Comparison of ENCODE assay signal across 10 cellular contexts in the genomic region with DNA sequence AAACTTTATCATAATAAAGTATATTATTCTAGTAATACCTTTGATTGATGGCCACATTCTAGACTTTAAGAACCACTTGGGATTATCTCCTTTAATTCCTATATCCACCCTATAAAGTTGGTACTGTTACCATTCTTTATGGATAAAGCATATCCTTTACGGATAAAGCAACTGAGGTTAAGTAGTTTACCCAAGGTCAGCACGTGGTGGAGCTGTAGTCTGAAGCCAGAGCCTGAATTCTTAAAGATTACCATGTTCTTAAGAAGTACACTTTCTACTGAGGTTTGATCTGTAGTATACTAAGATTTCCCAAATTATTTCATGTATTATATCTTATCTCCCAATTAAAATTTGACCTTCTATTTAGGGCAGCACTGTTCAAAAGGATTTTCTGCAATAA. TPM values are rescaled to one million over a fixed set of nuclear protein-coding genes. Genes with fewer than 3 reads are reported as not detected.
DNase-seq lines count a peak whose midpoint lies in the region; ATAC-seq and TF ChIP-seq lines count a peak whose summit lies in the region.
"Had no signal": no experiment of that assay in that cellular context is flagged by ENCODE, and none has a peak within 500 bp of the region (broad histone marks: within the 10 kb centered on the region; RNA-seq: fewer than 3 reads in every experiment).

No MANE protein-coding gene starts in this region.

- H3K27me3 ChIP-seq in psoas muscle (ENCODE audit: insufficient read depth in 3 of 3, low read length in 2 of 3) = no peaks in the 10 kb centered on the region
- no peaks in the 10 kb centered on the region for H3K27me3 ChIP-seq in SJCRH30
- H3K27me3 ChIP-seq: neutrophil had no signal

- H3K27ac ChIP-seq in psoas muscle = no peak overlapping the region
- no peak overlapping the region for H3K27ac ChIP-seq in substantia nigra (ENCODE audit: low read depth, low read length, poor library complexity, severe bottlenecking)
- no peak overlapping the region for H3K27ac ChIP-seq in SJCRH30
- H3K27ac ChIP-seq: neutrophil had no signal

- intact Hi-C loops in psoas muscle (cut with DNase I) = loop anchor here in 1 of 2 donors (2.0 kb wide), 1 partner anchor 171 kb away; no protein-coding TSS in a partner anchor

- TF ChIP-seq CTCF in chondrocyte (IDR thresholded peaks at IDR 0.05) (peak; percentile 63), psoas muscle (IDR thresholded peaks at IDR 0.05) (peak; percentile 19)

- no peak for ATAC-seq in psoas muscle

- peaks cover 15% of the 10 kb centered on the region for H3K36me3 Mint-ChIP-seq in activated CD4-positive, alpha-beta T cell treated with anti-CD3 and anti-CD28 coated beads, Interleukin-2, amount 10 ng/mL, durations not matched to agents 7 days and 5 days (ENCODE audit: low read depth)
- peaks cover 11% of the 10 kb centered on the region for H3K36me3 Mint-ChIP-seq in chondrocyte (ENCODE audit: low read depth)

- H3K27me3 Mint-ChIP-seq in activated CD4-positive, alpha-beta T cell treated with anti-CD3 and anti-CD28 coated beads, Interleukin-2, amount 10 ng/mL, durations not matched to agents 7 days and 5 days = no peaks in the 10 kb centered on the region
- H3K27me3 Mint-ChIP-seq in chondrocyte (ENCODE audit: low read depth) = no peaks in the 10 kb centered on the region

- POLR2A ChIA-PET in activated CD4-positive, alpha-beta T cell treated with anti-CD3 and anti-CD28 coated beads, Interleukin-2, amount 10 ng/mL, durations not matched to agents 7 days and 5 days (lab: Charles Lee) = no interaction called here

- H3K4me3 Mint-ChIP-seq in activated CD4-positive, alpha-beta T cell treated with anti-CD3 and anti-CD28 coated beads, Interleukin-2, amount 10 ng/mL, durations not matched to agents 7 days and 5 days = no peak overlapping the region
- no peak overlapping the region for H3K4me3 Mint-ChIP-seq in chondrocyte (ENCODE audit: unreplicated experiment)

- H3K9me3 ChIP-seq in psoas muscle (no peaks in the 10 kb centered on the region), SJCRH30 (replicated peaks) (no peaks in the 10 kb centered on the region)
- H3K9me3 ChIP-seq: neutrophil had no signal

- H3K9me3 Mint-ChIP-seq in activated CD4-positive, alpha-beta T cell treated with anti-CD3 and anti-CD28 coated beads, Interleukin-2, amount 10 ng/mL, durations not matched to agents 7 days and 5 days = no peaks in the 10 kb centered on the region
- peaks cover under 1% of the 10 kb centered on the region for H3K9me3 Mint-ChIP-seq in chondrocyte (ENCODE audit: low read depth)

- peak overlapping the region; percentile 54 for H3K27ac Mint-ChIP-seq in activated CD4-positive, alpha-beta T cell treated with anti-CD3 and anti-CD28 coated beads, Interleukin-2, amount 10 ng/mL, durations not matched to agents 7 days and 5 days
- H3K27ac Mint-ChIP-seq in chondrocyte (ENCODE audit: unreplicated experiment) = no peak overlapping the region

- H3K4me1 Mint-ChIP-seq in activated CD4-positive, alpha-beta T cell treated with anti-CD3 and anti-CD28 coated beads, Interleukin-2, amount 10 ng/mL, durations not matched to agents 7 days and 5 days = peaks cover 41% of the 10 kb centered on the region
- peaks cover 49% of the 10 kb centered on the region for H3K4me1 Mint-ChIP-seq in chondrocyte (ENCODE audit: low read depth)

- H3K4me1 ChIP-seq in psoas muscle = peaks cover 13% of the 10 kb centered on the region
- H3K4me1 ChIP-seq in SJCRH30 = peaks cover 7% of the 10 kb centered on the region

- no peak for DNase-seq in activated CD4-positive, alpha-beta T cell treated with anti-CD3 and anti-CD28 coated beads, Interleukin-2, amount 10 ng/mL, durations not matched to agents 7 days and 5 days
- no peak for DNase-seq in activated CD4-positive, alpha-beta T cell treated with anti-CD3 and anti-CD28 coated beads, Interleukin-2, amount 50 U/mL, for 1 hour
- DNase-seq in M059J (ENCODE audit: low read depth) (peak; percentile 56), chondrocyte (ENCODE audit: low spot score) (no peak), psoas muscle (no peak), substantia nigra (lab: John Stamatoyannopoulos, UW) (no peak), LoVo (ENCODE audit: low spot score) (no peak), SJCRH30 (no peak)
- DNase-seq: C1 segment of cervical spinal cord had no signal

- WGBS in psoas muscle, 3 donors = 35 to 39% (median 35%) methylated on average over 2 of the region's 2 CpGs

- H3K4me3 ChIP-seq in psoas muscle = no peak overlapping the region
- no peak overlapping the region for H3K4me3 ChIP-seq in SJCRH30

- H3K36me3 ChIP-seq in psoas muscle (ENCODE audit: insufficient read depth in 1 of 2, low read depth in 1 of 2) = no peaks in the 10 kb centered on the region
- H3K36me3 ChIP-seq in SJCRH30 = no peaks in the 10 kb centered on the region
- H3K36me3 ChIP-seq: neutrophil had no signal

- CTCF ChIA-PET in activated CD4-positive, alpha-beta T cell treated with anti-CD3 and anti-CD28 coated beads, Interleukin-2, amount 10 ng/mL, durations not matched to agents 7 days and 5 days (lab: Charles Lee) = interaction anchor here (0.8 kb wide), 1 partner anchor 208 kb away, joined by 3 read pairs; no protein-coding TSS in a partner anchor

RNA-seq across cellular contexts. Expression of gene NCOA7, which starts 3.0 kb away (rescaled TPM):
- total RNA-seq in activated CD4-positive, alpha-beta T cell treated with anti-CD3 and anti-CD28 coated beads, Interleukin-2, amount 10 ng/mL, durations not matched to agents 7 days and 5 days = 10 to 100 TPM; 43.2 to 53.1 TPM
- 39.6 and 43.9 TPM in 2 replicates for total RNA-seq in M059J (2014; rRNA removed; shearing (Covaris generic))
- total RNA-seq in chondrocyte (49.6 to 80.7 TPM (median 74.9 TPM) in 3 replicates), psoas muscle (10 to 100 TPM in 3 of 4 donors, 1 to 10 TPM in 1; 8.2 to 22.5 (median 13.2) TPM)
- polyA plus RNA-seq in psoas muscle = 1 to 10 TPM; 3.1 to 7.4 (median 5.6) TPM
- total RNA-seq in SJCRH30 (2014; rRNA removed; shearing (Covaris generic)) = 3.8 and 4.1 TPM in 2 replicates

RNA-seq across cellular contexts. Expression of gene HEY2, which starts 38.4 kb away (rescaled TPM):
- total RNA-seq in activated CD4-positive, alpha-beta T cell treated with anti-CD3 and anti-CD28 coated beads, Interleukin-2, amount 10 ng/mL, durations not matched to agents 7 days and 5 days = not detected
- total RNA-seq in M059J (2014; rRNA removed; shearing (Covaris generic)) = not detected in 2 replicates
- total RNA-seq in chondrocyte (17.6 to 43.0 TPM (median 41.2 TPM) in 3 replicates), psoas muscle (10 to 100 TPM in 1 of 4 donors, 1 to 10 TPM in 3; 4.4 to 80.5 (median 7.5) TPM)
- 1 to 10 TPM; 4.2 to 6.2 (median 5.5) TPM for polyA plus RNA-seq in psoas muscle
- 0.15 and 0.22 TPM in 2 replicates for total RNA-seq in SJCRH30 (2014; rRNA removed; shearing (Covaris generic))
